In the genomic region with DNA sequence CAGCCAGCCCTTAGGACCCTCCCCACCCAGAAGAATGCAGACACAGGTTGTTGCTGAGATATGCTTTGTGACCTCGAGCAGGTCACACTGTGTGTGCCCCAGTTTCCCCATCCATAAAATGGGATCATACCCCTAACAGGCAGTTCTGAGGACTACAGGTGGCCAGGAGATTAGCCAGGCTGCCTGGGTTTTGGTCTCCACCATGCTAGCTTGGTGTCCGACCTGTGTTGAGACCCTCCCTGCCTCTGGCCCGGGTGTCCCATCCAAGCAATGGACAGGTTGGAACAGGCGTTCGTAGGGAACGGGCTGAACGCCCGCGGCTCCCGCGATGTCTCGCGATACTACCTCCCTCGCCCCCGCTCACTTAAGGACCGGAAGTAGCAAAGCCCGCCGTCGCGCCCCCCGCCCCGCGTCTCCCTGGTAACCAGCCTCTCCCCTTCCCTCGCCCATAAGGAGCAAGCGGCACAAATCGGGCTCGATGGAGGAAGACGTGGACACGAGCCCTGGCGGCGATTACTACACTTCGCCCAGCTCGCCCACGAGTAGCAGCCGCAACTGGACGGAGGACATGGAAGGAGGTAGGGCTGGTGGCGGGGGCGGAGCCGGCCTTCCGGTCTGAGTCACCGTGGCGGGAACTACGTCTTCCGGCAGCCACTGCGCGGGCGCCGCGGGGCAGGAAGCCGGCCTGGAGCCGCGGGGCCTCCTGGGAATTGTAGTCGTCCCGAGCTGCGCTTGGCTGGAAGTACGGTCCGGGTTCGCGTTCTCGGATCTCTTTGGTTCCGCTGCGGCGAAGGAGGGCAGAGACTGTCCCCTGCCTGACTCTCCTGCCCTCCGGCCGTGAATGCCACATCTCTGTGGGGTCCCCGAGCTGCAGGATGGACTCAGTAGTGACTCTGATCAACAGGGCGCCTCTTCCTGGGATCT, we compare ENCODE assay signal across 1 cellular context.
A peak's percentile ranks its signal among the peaks of the same experiment; 100 is the strongest.
TF ChIP-seq lines count a peak whose summit lies in the region.

No MANE protein-coding gene starts in this region.

TF ChIP-seq in HEK293, 187 proteins besides CTCF, POLR2A, EP300 and RAD21 (continued from another document and continues in another):
- TF ChIP-seq, protein P1, sequence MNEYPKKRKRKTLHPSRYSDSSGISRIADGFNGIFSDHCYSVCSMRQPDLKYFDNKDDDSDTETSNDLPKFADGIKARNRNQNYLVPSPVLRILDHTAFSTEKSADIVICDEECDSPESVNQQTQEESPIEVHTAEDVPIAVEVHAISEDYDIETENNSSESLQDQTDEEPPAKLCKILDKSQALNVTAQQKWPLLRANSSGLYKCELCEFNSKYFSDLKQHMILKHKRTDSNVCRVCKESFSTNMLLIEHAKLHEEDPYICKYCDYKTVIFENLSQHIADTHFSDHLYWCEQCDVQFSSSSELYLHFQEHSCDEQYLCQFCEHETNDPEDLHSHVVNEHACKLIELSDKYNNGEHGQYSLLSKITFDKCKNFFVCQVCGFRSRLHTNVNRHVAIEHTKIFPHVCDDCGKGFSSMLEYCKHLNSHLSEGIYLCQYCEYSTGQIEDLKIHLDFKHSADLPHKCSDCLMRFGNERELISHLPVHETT (tag by site-specific recombination; IDR thresholded peaks at IDR 0.05): peak; percentile 89
- TF ChIP-seq, protein P2, sequence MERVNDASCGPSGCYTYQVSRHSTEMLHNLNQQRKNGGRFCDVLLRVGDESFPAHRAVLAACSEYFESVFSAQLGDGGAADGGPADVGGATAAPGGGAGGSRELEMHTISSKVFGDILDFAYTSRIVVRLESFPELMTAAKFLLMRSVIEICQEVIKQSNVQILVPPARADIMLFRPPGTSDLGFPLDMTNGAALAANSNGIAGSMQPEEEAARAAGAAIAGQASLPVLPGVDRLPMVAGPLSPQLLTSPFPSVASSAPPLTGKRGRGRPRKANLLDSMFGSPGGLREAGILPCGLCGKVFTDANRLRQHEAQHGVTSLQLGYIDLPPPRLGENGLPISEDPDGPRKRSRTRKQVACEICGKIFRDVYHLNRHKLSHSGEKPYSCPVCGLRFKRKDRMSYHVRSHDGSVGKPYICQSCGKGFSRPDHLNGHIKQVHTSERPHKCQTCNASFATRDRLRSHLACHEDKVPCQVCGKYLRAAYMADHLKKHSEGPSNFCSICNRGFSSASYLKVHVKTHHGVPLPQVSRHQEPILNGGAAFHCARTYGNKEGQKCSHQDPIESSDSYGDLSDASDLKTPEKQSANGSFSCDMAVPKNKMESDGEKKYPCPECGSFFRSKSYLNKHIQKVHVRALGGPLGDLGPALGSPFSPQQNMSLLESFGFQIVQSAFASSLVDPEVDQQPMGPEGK (tag by site-specific recombination; IDR thresholded peaks at IDR 0.05): peak; percentile 99
- peak; percentile 99 for TF ChIP-seq ZFHX2 (tag by site-specific recombination; conservative IDR thresholded peaks at IDR 0.05)
- TF ChIP-seq SALL2 (tag by site-specific recombination; IDR thresholded peaks at IDR 0.05; ENCODE audit: borderline replicate concordance): no peak
- TF ChIP-seq, protein P3, sequence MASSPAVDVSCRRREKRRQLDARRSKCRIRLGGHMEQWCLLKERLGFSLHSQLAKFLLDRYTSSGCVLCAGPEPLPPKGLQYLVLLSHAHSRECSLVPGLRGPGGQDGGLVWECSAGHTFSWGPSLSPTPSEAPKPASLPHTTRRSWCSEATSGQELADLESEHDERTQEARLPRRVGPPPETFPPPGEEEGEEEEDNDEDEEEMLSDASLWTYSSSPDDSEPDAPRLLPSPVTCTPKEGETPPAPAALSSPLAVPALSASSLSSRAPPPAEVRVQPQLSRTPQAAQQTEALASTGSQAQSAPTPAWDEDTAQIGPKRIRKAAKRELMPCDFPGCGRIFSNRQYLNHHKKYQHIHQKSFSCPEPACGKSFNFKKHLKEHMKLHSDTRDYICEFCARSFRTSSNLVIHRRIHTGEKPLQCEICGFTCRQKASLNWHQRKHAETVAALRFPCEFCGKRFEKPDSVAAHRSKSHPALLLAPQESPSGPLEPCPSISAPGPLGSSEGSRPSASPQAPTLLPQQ (tag by site-specific recombination; IDR thresholded peaks at IDR 0.05): peak; percentile 53
- no peak for TF ChIP-seq ZNF776 (tag by site-specific recombination; IDR thresholded peaks at IDR 0.05; ENCODE audit: borderline replicate concordance)
- no peak for TF ChIP-seq ZNF184 (tag by site-specific recombination; IDR thresholded peaks at IDR 0.05)
- TF ChIP-seq, protein P4, sequence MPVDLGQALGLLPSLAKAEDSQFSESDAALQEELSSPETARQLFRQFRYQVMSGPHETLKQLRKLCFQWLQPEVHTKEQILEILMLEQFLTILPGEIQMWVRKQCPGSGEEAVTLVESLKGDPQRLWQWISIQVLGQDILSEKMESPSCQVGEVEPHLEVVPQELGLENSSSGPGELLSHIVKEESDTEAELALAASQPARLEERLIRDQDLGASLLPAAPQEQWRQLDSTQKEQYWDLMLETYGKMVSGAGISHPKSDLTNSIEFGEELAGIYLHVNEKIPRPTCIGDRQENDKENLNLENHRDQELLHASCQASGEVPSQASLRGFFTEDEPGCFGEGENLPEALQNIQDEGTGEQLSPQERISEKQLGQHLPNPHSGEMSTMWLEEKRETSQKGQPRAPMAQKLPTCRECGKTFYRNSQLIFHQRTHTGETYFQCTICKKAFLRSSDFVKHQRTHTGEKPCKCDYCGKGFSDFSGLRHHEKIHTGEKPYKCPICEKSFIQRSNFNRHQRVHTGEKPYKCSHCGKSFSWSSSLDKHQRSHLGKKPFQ (tag by site-specific recombination; IDR thresholded peaks at IDR 0.05): peak; percentile 63; the same call in 1 of the 2 replicates
- TF ChIP-seq ZNF19 (tag by site-specific recombination; IDR thresholded peaks at IDR 0.05; ENCODE audit: low read depth): no peak
- TF ChIP-seq, protein P5, sequence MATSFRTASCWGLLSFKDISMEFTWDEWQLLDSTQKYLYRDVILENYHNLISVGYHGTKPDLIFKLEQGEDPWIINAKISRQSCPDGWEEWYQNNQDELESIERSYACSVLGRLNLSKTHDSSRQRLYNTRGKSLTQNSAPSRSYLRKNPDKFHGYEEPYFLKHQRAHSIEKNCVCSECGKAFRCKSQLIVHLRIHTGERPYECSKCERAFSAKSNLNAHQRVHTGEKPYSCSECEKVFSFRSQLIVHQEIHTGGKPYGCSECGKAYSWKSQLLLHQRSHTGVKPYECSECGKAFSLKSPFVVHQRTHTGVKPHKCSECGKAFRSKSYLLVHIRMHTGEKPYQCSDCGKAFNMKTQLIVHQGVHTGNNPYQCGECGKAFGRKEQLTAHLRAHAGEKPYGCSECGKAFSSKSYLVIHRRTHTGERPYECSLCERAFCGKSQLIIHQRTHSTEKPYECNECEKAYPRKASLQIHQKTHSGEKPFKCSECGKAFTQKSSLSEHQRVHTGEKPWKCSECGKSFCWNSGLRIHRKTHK (tag by site-specific recombination; IDR thresholded peaks at IDR 0.05): no peak
- TF ChIP-seq HOXA7 (CRISPR knock-in tag; IDR thresholded peaks at IDR 0.05; ENCODE audit: borderline replicate concordance): no peak
- TF ChIP-seq, protein P6, sequence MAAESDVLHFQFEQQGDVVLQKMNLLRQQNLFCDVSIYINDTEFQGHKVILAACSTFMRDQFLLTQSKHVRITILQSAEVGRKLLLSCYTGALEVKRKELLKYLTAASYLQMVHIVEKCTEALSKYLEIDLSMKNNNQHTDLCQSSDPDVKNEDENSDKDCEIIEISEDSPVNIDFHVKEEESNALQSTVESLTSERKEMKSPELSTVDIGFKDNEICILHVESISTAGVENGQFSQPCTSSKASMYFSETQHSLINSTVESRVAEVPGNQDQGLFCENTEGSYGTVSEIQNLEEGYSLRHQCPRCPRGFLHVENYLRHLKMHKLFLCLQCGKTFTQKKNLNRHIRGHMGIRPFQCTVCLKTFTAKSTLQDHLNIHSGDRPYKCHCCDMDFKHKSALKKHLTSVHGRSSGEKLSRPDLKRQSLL (tag by site-specific recombination; IDR thresholded peaks at IDR 0.05): no peak
- no peak for TF ChIP-seq ZNF140 (tag by site-specific recombination; IDR thresholded peaks at IDR 0.05)
- no peak for TF ChIP-seq ZNF571 (tag by site-specific recombination; IDR thresholded peaks at IDR 0.05)
- no peak for TF ChIP-seq MZF1 (tag by site-specific recombination; IDR thresholded peaks at IDR 0.05; ENCODE audit: borderline replicate concordance)
- peak; percentile 33 for TF ChIP-seq ZNF24 (tag by site-specific recombination; IDR thresholded peaks at IDR 0.05)
- no peak for TF ChIP-seq ZFP41 (tag by site-specific recombination; IDR thresholded peaks at IDR 0.05; ENCODE audit: borderline replicate concordance)
- TF ChIP-seq ZNF394 (tag by site-specific recombination; IDR thresholded peaks at IDR 0.05; ENCODE audit: borderline replicate concordance): peak; percentile 80; the same call in 1 of the 2 replicates
- TF ChIP-seq, protein P7, sequence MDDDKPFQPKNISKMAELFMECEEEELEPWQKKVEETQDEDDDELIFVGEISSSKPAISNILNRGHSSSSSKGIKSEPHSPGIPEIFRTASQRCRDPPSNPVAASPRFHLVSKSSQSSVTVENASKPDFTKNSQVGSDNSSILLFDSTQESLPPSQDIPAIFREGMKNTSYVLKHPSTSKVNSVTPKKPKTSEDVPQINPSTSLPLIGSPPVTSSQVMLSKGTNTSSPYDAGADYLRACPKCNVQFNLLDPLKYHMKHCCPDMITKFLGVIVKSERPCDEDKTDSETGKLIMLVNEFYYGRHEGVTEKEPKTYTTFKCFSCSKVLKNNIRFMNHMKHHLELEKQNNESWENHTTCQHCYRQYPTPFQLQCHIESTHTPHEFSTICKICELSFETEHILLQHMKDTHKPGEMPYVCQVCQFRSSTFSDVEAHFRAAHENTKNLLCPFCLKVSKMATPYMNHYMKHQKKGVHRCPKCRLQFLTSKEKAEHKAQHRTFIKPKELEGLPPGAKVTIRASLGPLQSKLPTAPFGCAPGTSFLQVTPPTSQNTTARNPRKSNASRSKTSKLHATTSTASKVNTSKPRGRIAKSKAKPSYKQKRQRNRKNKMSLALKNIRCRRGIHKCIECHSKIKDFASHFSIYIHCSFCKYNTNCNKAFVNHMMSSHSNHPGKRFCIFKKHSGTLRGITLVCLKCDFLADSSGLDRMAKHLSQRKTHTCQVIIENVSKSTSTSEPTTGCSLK (tag by site-specific recombination; IDR thresholded peaks at IDR 0.05): no peak
- no peak; the same call in 1 of the 2 replicates for TF ChIP-seq ZBTB21 (tag by site-specific recombination; IDR thresholded peaks at IDR 0.05)
- TF ChIP-seq ZNF341 (tag by site-specific recombination; IDR thresholded peaks at IDR 0.05; ENCODE audit: low read depth): peak; percentile 98
- 0 out of 2 replicates have a peak, but pooled peaks have one; percentile 35 for TF ChIP-seq ZNF391 (tag by site-specific recombination; IDR thresholded peaks at IDR 0.05; ENCODE audit: borderline replicate concordance, low read depth)
- TF ChIP-seq ZNF560 (tag by site-specific recombination; IDR thresholded peaks at IDR 0.05; ENCODE audit: borderline replicate concordance): no peak
- TF ChIP-seq ZNF558 (tag by site-specific recombination; IDR thresholded peaks at IDR 0.05): no peak
- TF ChIP-seq, protein P8, sequence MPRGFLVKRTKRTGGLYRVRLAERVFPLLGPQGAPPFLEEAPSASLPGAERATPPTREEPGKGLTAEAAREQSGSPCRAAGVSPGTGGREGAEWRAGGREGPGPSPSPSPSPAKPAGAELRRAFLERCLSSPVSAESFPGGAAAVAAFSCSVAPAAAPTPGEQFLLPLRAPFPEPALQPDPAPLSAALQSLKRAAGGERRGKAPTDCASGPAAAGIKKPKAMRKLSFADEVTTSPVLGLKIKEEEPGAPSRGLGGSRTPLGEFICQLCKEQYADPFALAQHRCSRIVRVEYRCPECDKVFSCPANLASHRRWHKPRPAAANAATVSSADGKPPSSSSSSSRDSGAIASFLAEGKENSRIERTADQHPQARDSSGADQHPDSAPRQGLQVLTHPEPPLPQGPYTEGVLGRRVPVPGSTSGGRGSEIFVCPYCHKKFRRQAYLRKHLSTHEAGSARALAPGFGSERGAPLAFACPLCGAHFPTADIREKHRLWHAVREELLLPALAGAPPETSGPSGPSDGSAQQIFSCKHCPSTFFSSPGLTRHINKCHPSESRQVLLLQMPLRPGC (tag by site-specific recombination; IDR thresholded peaks at IDR 0.05): peak; percentile 21; the same call in 1 of the 2 replicates
- peak; percentile 83; the same call in 1 of the 2 replicates for TF ChIP-seq ZNF777 (tag by site-specific recombination; IDR thresholded peaks at IDR 0.05; ENCODE audit: borderline replicate concordance)
- no peak for TF ChIP-seq ZNF426 (tag by site-specific recombination; IDR thresholded peaks at IDR 0.05)
- TF ChIP-seq ZNF274 (IDR thresholded peaks at IDR 0.05; ENCODE audit: low read length): no peak
- TF ChIP-seq ZNF274 (tag by site-specific recombination; IDR thresholded peaks at IDR 0.05; ENCODE audit: borderline replicate concordance): no peak
- TF ChIP-seq, protein P9, sequence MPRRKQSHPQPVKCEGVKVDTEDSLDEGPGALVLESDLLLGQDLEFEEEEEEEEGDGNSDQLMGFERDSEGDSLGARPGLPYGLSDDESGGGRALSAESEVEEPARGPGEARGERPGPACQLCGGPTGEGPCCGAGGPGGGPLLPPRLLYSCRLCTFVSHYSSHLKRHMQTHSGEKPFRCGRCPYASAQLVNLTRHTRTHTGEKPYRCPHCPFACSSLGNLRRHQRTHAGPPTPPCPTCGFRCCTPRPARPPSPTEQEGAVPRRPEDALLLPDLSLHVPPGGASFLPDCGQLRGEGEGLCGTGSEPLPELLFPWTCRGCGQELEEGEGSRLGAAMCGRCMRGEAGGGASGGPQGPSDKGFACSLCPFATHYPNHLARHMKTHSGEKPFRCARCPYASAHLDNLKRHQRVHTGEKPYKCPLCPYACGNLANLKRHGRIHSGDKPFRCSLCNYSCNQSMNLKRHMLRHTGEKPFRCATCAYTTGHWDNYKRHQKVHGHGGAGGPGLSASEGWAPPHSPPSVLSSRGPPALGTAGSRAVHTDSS (tag by site-specific recombination; IDR thresholded peaks at IDR 0.05): no peak
- no peak for TF ChIP-seq ZNF521 (tag by site-specific recombination; IDR thresholded peaks at IDR 0.05)
- no peak for TF ChIP-seq TCF7L2 (IDR thresholded peaks at IDR 0.05; ENCODE audit: borderline replicate concordance, low read depth, low read length)
- peak; percentile 98 for TF ChIP-seq KLF9 (tag by site-specific recombination; IDR thresholded peaks at IDR 0.05; ENCODE audit: low read depth)
- peak; percentile 96 for TF ChIP-seq ZXDB (tag by site-specific recombination; IDR thresholded peaks at IDR 0.05)
- TF ChIP-seq ZFP69B (tag by site-specific recombination; IDR thresholded peaks at IDR 0.05): no peak; the same call in 1 of the 2 replicates
- peak; percentile 42; the same call in 1 of the 2 replicates for TF ChIP-seq ZBTB20 (tag by site-specific recombination; IDR thresholded peaks at IDR 0.05)
- TF ChIP-seq, protein P10, sequence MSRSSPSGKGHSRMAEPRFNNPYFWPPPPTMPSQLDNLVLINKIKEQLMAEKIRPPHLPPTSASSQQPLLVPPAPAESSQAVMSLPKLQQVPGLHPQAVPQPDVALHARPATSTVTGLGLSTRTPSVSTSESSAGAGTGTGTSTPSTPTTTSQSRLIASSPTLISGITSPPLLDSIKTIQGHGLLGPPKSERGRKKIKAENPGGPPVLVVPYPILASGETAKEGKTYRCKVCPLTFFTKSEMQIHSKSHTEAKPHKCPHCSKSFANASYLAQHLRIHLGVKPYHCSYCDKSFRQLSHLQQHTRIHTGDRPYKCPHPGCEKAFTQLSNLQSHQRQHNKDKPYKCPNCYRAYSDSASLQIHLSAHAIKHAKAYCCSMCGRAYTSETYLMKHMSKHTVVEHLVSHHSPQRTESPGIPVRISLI (tag by site-specific recombination; IDR thresholded peaks at IDR 0.05): no peak
- TF ChIP-seq, protein P11, sequence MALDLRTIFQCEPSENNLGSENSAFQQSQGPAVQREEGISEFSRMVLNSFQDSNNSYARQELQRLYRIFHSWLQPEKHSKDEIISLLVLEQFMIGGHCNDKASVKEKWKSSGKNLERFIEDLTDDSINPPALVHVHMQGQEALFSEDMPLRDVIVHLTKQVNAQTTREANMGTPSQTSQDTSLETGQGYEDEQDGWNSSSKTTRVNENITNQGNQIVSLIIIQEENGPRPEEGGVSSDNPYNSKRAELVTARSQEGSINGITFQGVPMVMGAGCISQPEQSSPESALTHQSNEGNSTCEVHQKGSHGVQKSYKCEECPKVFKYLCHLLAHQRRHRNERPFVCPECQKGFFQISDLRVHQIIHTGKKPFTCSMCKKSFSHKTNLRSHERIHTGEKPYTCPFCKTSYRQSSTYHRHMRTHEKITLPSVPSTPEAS (tag by site-specific recombination; IDR thresholded peaks at IDR 0.05): no peak
